In genomic region chr6:32171234-32171633, GRCh38 we compare ENCODE assay signal across 22 cellular contexts. TPM values are rescaled to one million over a fixed set of nuclear protein-coding genes. Genes with fewer than 3 reads are reported as not detected.
DNase-seq lines count a peak whose midpoint lies in the region; ATAC-seq and TF ChIP-seq lines count a peak whose summit lies in the region.
"Had no signal": no experiment of that assay in that cellular context is flagged by ENCODE, and none has a peak within 500 bp of the region (broad histone marks: within the 10 kb centered on the region; RNA-seq: fewer than 3 reads in every experiment).

No MANE protein-coding gene starts in this region.

- no peaks in the 10 kb centered on the region for H3K9me2 ChIP-seq in GM23338 (ENCODE audit: insufficient read depth)

- H3K9me3 Mint-ChIP-seq in CD4-positive, alpha-beta T cell, result no peaks in the 10 kb centered on the region
- no peaks in the 10 kb centered on the region for H3K9me3 Mint-ChIP-seq in GM23338
- no peaks in the 10 kb centered on the region for H3K9me3 Mint-ChIP-seq in dendritic cell treated with granulocyte-macrophage colony-stimulating factor and Interleukin-4, amounts not matched to agents 40 ng/mL and 50 ng/mL, for 4 days
- no peaks in the 10 kb centered on the region for H3K9me3 Mint-ChIP-seq in neural progenitor cell
- H3K9me3 Mint-ChIP-seq: CD14-positive monocyte had no signal

- POLR2A ChIA-PET in CD4-positive, alpha-beta T cell (lab: Charles Lee), result interaction anchor here (0.5 to 1.0 kb wide), 2 partner anchors 19 to 1958 kb away, joined by 3 to 4 read pairs; partner anchors contain the start of genes PBX2 and TRIM26

- H2AFZ ChIP-seq in GM23338, result no peak overlapping the region
- no peak overlapping the region for H2AFZ ChIP-seq in neural progenitor cell (replicated peaks)

- H3K9me3 ChIP-seq in CD4-positive, alpha-beta T cell (ENCODE audit: control insufficient read depth, low read length), result no peaks in the 10 kb centered on the region
- no peaks in the 10 kb centered on the region for H3K9me3 ChIP-seq in neural progenitor cell (ENCODE audit: low read depth)
- H3K9me3 ChIP-seq: A549, Peyer's patch, SJCRH30 had no signal

- DNase-seq in CD4-positive, alpha-beta T cell, result no peak
- DNase-seq in GM23338 (ENCODE audit: low spot score) (no peak), neural progenitor cell (ENCODE audit: low spot score) (no peak), NCI-H526 (lab: John Stamatoyannopoulos, UW) (no peak), GM19240 (ENCODE audit: insufficient read length, low spot score) (no peak), NCI-H2081 treated with DMSO at 0.1 percent for 48 hours (lab: John Stamatoyannopoulos, UW) (no peak)
- DNase-seq: DMS 273 treated with DMSO at 0.1 percent for 48 hours, DMS79 treated with DMSO at 0.1 percent for 48 hours, H7, KG1, NCI-H1092 treated with DMSO at 0.1 percent for 48 hours, NCI-H146, NCI-H2029, NCI-H226, NCI-H510A treated with DMSO at 0.1 percent for 48 hours, NCI-H774, SJCRH30 had no signal

- no peak for ATAC-seq in CD4-positive, alpha-beta T cell (ENCODE audit: poor library complexity)
- no peak for ATAC-seq in GM23338
- ATAC-seq: A549 had no signal

- TF ChIP-seq CTCF in CD4-positive, alpha-beta T cell (IDR thresholded peaks at IDR 0.05), result no peak
- TF ChIP-seq CTCF in GM23338 (conservative IDR thresholded peaks at IDR 0.05; ENCODE audit: low read depth in 2 of 2) (no peak), neural progenitor cell (IDR thresholded peaks at IDR 0.05) (no peak)

- peaks cover 19% of the 10 kb centered on the region; the same call in 1 of the 2 replicates for H4K20me1 ChIP-seq in GM23338 (replicated peaks; ENCODE audit: insufficient read depth)
- peaks cover 37% of the 10 kb centered on the region for H4K20me1 ChIP-seq in neural progenitor cell (ENCODE audit: low read depth)

- H3K4me3 ChIP-seq in GM23338 (no peak overlapping the region), neural progenitor cell (no peak overlapping the region)
- H3K4me3 ChIP-seq: A549, Peyer's patch, SJCRH30 had no signal

- H3K36me3 ChIP-seq in GM23338 (ENCODE audit: insufficient read depth) (no peaks in the 10 kb centered on the region; the same call in 1 of the 2 replicates), neural progenitor cell (no peaks in the 10 kb centered on the region)

- H3K4me2 ChIP-seq in GM23338 (no peak overlapping the region), neural progenitor cell (no peak overlapping the region)
- H3K4me2 ChIP-seq: A549 had no signal

- no peak overlapping the region for H3K27ac ChIP-seq in CD4-positive, alpha-beta T cell (ENCODE audit: low read depth, low read length)
- H3K27ac ChIP-seq in GM23338 (ENCODE audit: low read depth) (no peak overlapping the region), neural progenitor cell (no peak overlapping the region)
- H3K27ac ChIP-seq: A549, Peyer's patch, SJCRH30 had no signal

- H3K4me1 ChIP-seq in GM23338 (ENCODE audit: insufficient read depth) (peaks cover 17% of the 10 kb centered on the region), neural progenitor cell (peaks cover 25% of the 10 kb centered on the region)

- peaks cover 48% of the 10 kb centered on the region for H3K4me1 Mint-ChIP-seq in CD4-positive, alpha-beta T cell (ENCODE audit: low read depth)
- H3K4me1 Mint-ChIP-seq in GM23338 (peaks cover 33% of the 10 kb centered on the region), neural progenitor cell (peaks cover 23% of the 10 kb centered on the region)
- H3K4me1 Mint-ChIP-seq in dendritic cell treated with granulocyte-macrophage colony-stimulating factor and Interleukin-4, amounts not matched to agents 40 ng/mL and 50 ng/mL, for 4 days (ENCODE audit: low read depth), result peaks cover 37% of the 10 kb centered on the region

- intact Hi-C loops in CD4-positive, alpha-beta T cell (cut with DNase I, micrococcal nuclease), result loop anchor here in 1 of 2 experiments (10.0 kb wide), 1 partner anchor 196 kb away; the partner anchor contains the start of gene DXO
- intact Hi-C loops in dendritic cell treated with granulocyte-macrophage colony-stimulating factor and Interleukin-4, amounts not matched to agents 40 ng/mL and 50 ng/mL, for 4 days (cut with micrococcal nuclease), result no loop called here

- peak overlapping the region; percentile 44 for H3K4me3 Mint-ChIP-seq in CD4-positive, alpha-beta T cell
- H3K4me3 Mint-ChIP-seq in GM23338 (no peak overlapping the region), neural progenitor cell (no peak overlapping the region)
- no peak overlapping the region for H3K4me3 Mint-ChIP-seq in dendritic cell treated with granulocyte-macrophage colony-stimulating factor and Interleukin-4, amounts not matched to agents 40 ng/mL and 50 ng/mL, for 4 days
- H3K4me3 Mint-ChIP-seq: B cell, CD14-positive monocyte had no signal

- peaks cover 41% of the 10 kb centered on the region for H3K36me3 Mint-ChIP-seq in CD4-positive, alpha-beta T cell (ENCODE audit: low read depth)
- peaks cover 46% of the 10 kb centered on the region for H3K36me3 Mint-ChIP-seq in GM23338 (ENCODE audit: low read depth)
- peaks cover 61% of the 10 kb centered on the region for H3K36me3 Mint-ChIP-seq in dendritic cell treated with granulocyte-macrophage colony-stimulating factor and Interleukin-4, amounts not matched to agents 40 ng/mL and 50 ng/mL, for 4 days (ENCODE audit: low read depth)
- H3K36me3 Mint-ChIP-seq in neural progenitor cell, result peaks cover 28% of the 10 kb centered on the region

- H3K27ac Mint-ChIP-seq in CD4-positive, alpha-beta T cell, result no peak overlapping the region
- H3K27ac Mint-ChIP-seq in GM23338 (0 out of 2 replicates have a peak overlapping the region, but pooled peaks have one; percentile 32), neural progenitor cell (peak overlapping the region; percentile 33)
- H3K27ac Mint-ChIP-seq in dendritic cell treated with granulocyte-macrophage colony-stimulating factor and Interleukin-4, amounts not matched to agents 40 ng/mL and 50 ng/mL, for 4 days, result peak overlapping the region; percentile 14
- H3K27ac Mint-ChIP-seq: B cell had no signal

- H3K79me2 ChIP-seq in GM23338 (replicated peaks; ENCODE audit: insufficient read depth) (peaks cover 41% of the 10 kb centered on the region), neural progenitor cell (ENCODE audit: low read depth) (peaks cover 45% of the 10 kb centered on the region)

- no peaks in the 10 kb centered on the region for H3K27me3 ChIP-seq in CD4-positive, alpha-beta T cell (ENCODE audit: control insufficient read depth, insufficient read depth, low read length)
- H3K27me3 ChIP-seq in GM23338 (ENCODE audit: insufficient read depth), result no peaks in the 10 kb centered on the region
- H3K27me3 ChIP-seq in neural progenitor cell, result no peaks in the 10 kb centered on the region
- H3K27me3 ChIP-seq: Peyer's patch, SJCRH30 had no signal

- H3K27me3 Mint-ChIP-seq in CD4-positive, alpha-beta T cell, result no peaks in the 10 kb centered on the region
- H3K27me3 Mint-ChIP-seq in GM23338 (ENCODE audit: insufficient read depth, low read depth, poor library complexity), result peaks cover 10% of the 10 kb centered on the region
- no peaks in the 10 kb centered on the region for H3K27me3 Mint-ChIP-seq in dendritic cell treated with granulocyte-macrophage colony-stimulating factor and Interleukin-4, amounts not matched to agents 40 ng/mL and 50 ng/mL, for 4 days
- peaks cover 2% of the 10 kb centered on the region for H3K27me3 Mint-ChIP-seq in neural progenitor cell (ENCODE audit: insufficient read depth, low read depth)
- H3K27me3 Mint-ChIP-seq: B cell had no signal

- CTCF ChIA-PET in CD4-positive, alpha-beta T cell (lab: Charles Lee), result no interaction called here

- no peak overlapping the region for H3K9ac ChIP-seq in neural progenitor cell

- H3F3A ChIP-seq in GM23338 (replicated peaks; ENCODE audit: low read depth) (peaks cover 12% of the 10 kb centered on the region), neural progenitor cell (ENCODE audit: low read depth) (peaks cover 30% of the 10 kb centered on the region)

TF ChIP-seq in GM23338, 12 proteins besides CTCF, POLR2A, EP300 and RAD21 (continues in another document):
- TF ChIP-seq POLR2AphosphoS5 (IDR thresholded peaks at IDR 0.05; ENCODE audit: low read depth), result no peak
- no peak for TF ChIP-seq STAT1 (IDR thresholded peaks at IDR 0.05; ENCODE audit: unreplicated experiment)

RNA-seq across cellular contexts. Expression of gene AGPAT1, which starts 4.7 kb away (rescaled TPM):
- total RNA-seq in CD4-positive, alpha-beta T cell, result 10 to 100 TPM; 13.2 to 13.3 TPM
- total RNA-seq in GM23338 (2014; rRNA removed; shearing (Covaris generic)), result 58.8 and 82.1 TPM in 2 replicates
- polyA plus RNA-seq in GM23338 (2016; fragmentation: Nextera tagmentation; extraction: Ambion mirVana), result 39.5 and 39.8 TPM in 2 replicates
- 46.9 and 105 TPM in 2 replicates for total RNA-seq in neural progenitor cell (ENCODE audit: low replicate concordance)

RNA-seq across cellular contexts. Expression of gene EGFL8, which starts 6.8 kb away (rescaled TPM):
- total RNA-seq in CD4-positive, alpha-beta T cell, result 10 to 100 TPM; 13.1 to 13.8 TPM
- total RNA-seq in GM23338 (2014; rRNA removed; shearing (Covaris generic)), result 4.7 and 6.1 TPM in 2 replicates
- polyA plus RNA-seq in GM23338 (2016; fragmentation: Nextera tagmentation; extraction: Ambion mirVana), result 5.4 and 7.4 TPM in 2 replicates
- 3.8 and 16.1 TPM in 2 replicates for total RNA-seq in neural progenitor cell (ENCODE audit: low replicate concordance)

RNA-seq across cellular contexts. Expression of gene RNF5, which starts 7.0 kb away (rescaled TPM):
- total RNA-seq in CD4-positive, alpha-beta T cell, result 1 to 10 TPM; 9.6 to 9.9 TPM
- 119 and 127 TPM in 2 replicates for total RNA-seq in GM23338 (2014; rRNA removed; shearing (Covaris generic))
- polyA plus RNA-seq in GM23338 (2016; fragmentation: Nextera tagmentation; extraction: Ambion mirVana), result 164 and 173 TPM in 2 replicates
- 129 and 169 TPM in 2 replicates for total RNA-seq in neural progenitor cell (ENCODE audit: low replicate concordance)

RNA-seq across cellular contexts. Expression of gene AGER, which starts 12.8 kb away (rescaled TPM):
- 10 to 100 TPM; 23.5 to 27.0 TPM for total RNA-seq in CD4-positive, alpha-beta T cell
- 2.0 and 2.3 TPM in 2 replicates for total RNA-seq in GM23338 (2014; rRNA removed; shearing (Covaris generic))
- polyA plus RNA-seq in GM23338 (2016; fragmentation: Nextera tagmentation; extraction: Ambion mirVana), result 3.4 and 5.0 TPM in 2 replicates
- 1.1 and 1.4 TPM in 2 replicates for total RNA-seq in neural progenitor cell (ENCODE audit: low replicate concordance)

RNA-seq across cellular contexts. Expression of gene PPT2, which starts 17.3 kb away (rescaled TPM):
- 1 to 10 TPM; 8.7 to 8.9 TPM for total RNA-seq in CD4-positive, alpha-beta T cell
- total RNA-seq in GM23338 (2014; rRNA removed; shearing (Covaris generic)), result 12.5 and 20.6 TPM in 2 replicates
- polyA plus RNA-seq in GM23338 (2016; fragmentation: Nextera tagmentation; extraction: Ambion mirVana), result 8.9 and 10.1 TPM in 2 replicates
- 18.6 and 38.2 TPM in 2 replicates for total RNA-seq in neural progenitor cell (ENCODE audit: low replicate concordance)

Comparison
In these comparisons a context has a peak if more than half of its experiments do, and no peak if none do; other contexts are left out.
1. RNA of gene RNF5, which starts 7.0 kb away (total RNA-seq): 129 to 169 TPM in neural progenitor cell and 119 to 127 TPM in GM23338; 9.6 to 9.9 TPM in CD4-positive, alpha-beta T cell; every median in the first group is over 10 times any median in the second.